ENCODE assay signal across 1 cellular context in the genomic region with DNA sequence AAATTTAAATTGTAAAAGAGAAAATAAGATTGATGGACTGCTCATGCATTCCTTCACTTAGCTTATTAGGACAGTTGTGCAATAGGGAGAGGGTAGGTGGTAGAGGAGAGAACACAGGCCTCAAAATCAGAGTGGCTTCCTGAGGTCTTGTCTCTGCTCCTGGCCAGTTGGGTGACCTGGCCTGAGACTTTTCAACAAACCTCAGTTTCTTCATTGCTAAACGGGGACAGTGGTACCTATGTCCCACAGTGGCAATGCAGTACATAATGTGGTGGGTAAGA.
TF ChIP-seq lines count a peak whose summit lies in the region.

No MANE protein-coding gene starts in this region.

TF ChIP-seq in K562, 482 proteins besides CTCF, POLR2A, EP300 and RAD21:
- 0 out of 2 replicates have a peak, but pooled peaks have one; percentile 11 for TF ChIP-seq GABPA (tag; conservative IDR thresholded peaks at IDR 0.05; ENCODE audit: low read depth)
- TF ChIP-seq ZFP30 (CRISPR knock-in tag; IDR thresholded peaks at IDR 0.05; ENCODE audit: borderline replicate concordance): no peak
- no peak for TF ChIP-seq VEZF1 (CRISPR knock-in tag; IDR thresholded peaks at IDR 0.05)
- TF ChIP-seq RBBP5 (IDR thresholded peaks at IDR 0.05; ENCODE audit: borderline replicate concordance, insufficient read depth, low read length, poor library complexity, severe bottlenecking): no peak
- TF ChIP-seq PRPF4 (IDR thresholded peaks at IDR 0.05; ENCODE audit: insufficient read depth, low read depth, low read length, poor library complexity, severe bottlenecking): no peak
- no peak for TF ChIP-seq CEBPG (CRISPR knock-in tag; IDR thresholded peaks at IDR 0.05)
- TF ChIP-seq CEBPG (tag; conservative IDR thresholded peaks at IDR 0.05 in 1 of 2, IDR thresholded peaks at IDR 0.05 in 1 of 2): peak in 1 of 2 experiments; percentile 36; a peak in 1 of 4 replicates
- TF ChIP-seq, protein P1, sequence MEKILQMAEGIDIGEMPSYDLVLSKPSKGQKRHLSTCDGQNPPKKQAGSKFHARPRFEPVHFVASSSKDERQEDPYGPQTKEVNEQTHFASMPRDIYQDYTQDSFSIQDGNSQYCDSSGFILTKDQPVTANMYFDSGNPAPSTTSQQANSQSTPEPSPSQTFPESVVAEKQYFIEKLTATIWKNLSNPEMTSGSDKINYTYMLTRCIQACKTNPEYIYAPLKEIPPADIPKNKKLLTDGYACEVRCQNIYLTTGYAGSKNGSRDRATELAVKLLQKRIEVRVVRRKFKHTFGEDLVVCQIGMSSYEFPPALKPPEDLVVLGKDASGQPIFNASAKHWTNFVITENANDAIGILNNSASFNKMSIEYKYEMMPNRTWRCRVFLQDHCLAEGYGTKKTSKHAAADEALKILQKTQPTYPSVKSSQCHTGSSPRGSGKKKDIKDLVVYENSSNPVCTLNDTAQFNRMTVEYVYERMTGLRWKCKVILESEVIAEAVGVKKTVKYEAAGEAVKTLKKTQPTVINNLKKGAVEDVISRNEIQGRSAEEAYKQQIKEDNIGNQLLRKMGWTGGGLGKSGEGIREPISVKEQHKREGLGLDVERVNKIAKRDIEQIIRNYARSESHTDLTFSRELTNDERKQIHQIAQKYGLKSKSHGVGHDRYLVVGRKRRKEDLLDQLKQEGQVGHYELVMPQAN (IDR thresholded peaks at IDR 0.05; ENCODE audit: borderline replicate concordance): no peak
- TF ChIP-seq CEBPB (tag; IDR thresholded peaks at IDR 0.05): peak; percentile 69
- TF ChIP-seq PHB (CRISPR knock-in tag; IDR thresholded peaks at IDR 0.05): no peak
- no peak for TF ChIP-seq ZBTB1 (CRISPR knock-in tag; IDR thresholded peaks at IDR 0.05; ENCODE audit: borderline replicate concordance, low read depth)
- no peak for TF ChIP-seq RBM34 (IDR thresholded peaks at IDR 0.05; ENCODE audit: borderline replicate concordance, insufficient read depth, low read length)
- TF ChIP-seq ZNF12 (CRISPR knock-in tag; IDR thresholded peaks at IDR 0.05): no peak
- TF ChIP-seq ZFP36 (IDR thresholded peaks at IDR 0.05; ENCODE audit: low read depth, low read length, partially characterized antibody): no peak
- no peak for TF ChIP-seq E4F1 (CRISPR knock-in tag; IDR thresholded peaks at IDR 0.05; ENCODE audit: borderline replicate concordance)
- TF ChIP-seq AFF1 (IDR thresholded peaks at IDR 0.05; ENCODE audit: low read depth in 1 of 2, partially characterized antibody in 2 of 2): no peak
- TF ChIP-seq ZKSCAN3 (CRISPR knock-in tag; IDR thresholded peaks at IDR 0.05): no peak
- TF ChIP-seq CHD2 (IDR thresholded peaks at IDR 0.05; ENCODE audit: low read depth, low read length): no peak
